1 cellular context compared by ENCODE assay signal in the genomic region with DNA sequence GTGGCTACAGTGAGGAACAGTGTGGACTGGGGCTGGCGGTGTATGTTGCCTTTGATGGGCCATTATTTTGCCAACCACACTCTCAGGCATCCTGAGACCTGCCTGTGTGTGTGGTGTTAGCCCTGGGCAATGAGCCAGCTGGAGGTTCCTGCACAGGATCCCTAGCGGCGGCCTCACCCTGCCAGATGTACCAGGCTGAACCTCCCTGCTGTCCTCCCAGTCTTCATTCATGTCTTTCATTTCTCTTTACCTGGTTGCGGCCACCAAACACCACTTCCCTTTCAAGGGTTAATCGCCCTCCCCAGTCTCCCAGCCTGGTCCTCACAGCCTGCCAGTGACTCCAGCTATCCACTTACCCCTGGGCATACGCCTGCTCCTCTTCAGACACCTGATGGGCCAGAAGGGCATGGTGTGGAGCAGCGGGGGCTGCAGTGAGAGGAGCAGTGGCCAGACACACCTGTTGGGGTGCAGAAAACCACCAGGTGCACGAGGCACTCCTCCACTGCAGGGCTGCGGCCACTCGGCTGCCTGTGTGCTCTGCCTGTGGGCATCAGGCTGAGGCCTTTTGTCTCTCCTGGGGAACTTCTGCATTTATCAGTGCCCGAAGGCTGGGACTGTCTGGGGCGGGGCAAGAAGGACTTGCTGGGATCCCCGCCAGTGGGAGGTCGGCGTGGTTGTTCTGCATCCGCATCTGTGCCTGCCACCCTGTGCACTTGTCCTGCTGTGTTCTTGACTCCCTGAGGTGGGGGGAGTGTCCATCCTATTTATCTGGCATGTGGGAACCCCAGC.
TF ChIP-seq lines count a peak whose summit lies in the region.

No MANE protein-coding gene starts in this region.

TF ChIP-seq in GM12878, 131 proteins besides CTCF, POLR2A, EP300 and RAD21 (continued from another document):
- TF ChIP-seq PML (IDR thresholded peaks at IDR 0.05; ENCODE audit: low read length) (no peak), RB1 (IDR thresholded peaks at IDR 0.05; ENCODE audit: borderline replicate concordance) (no peak), SP1 (IDR thresholded peaks at IDR 0.05; ENCODE audit: low read depth, low read length) (no peak), CBX5 (IDR thresholded peaks at IDR 0.05; ENCODE audit: low read depth) (no peak), SUPT20H (IDR thresholded peaks at IDR 0.05; ENCODE audit: borderline replicate concordance, control insufficient read depth, low read depth, low read length) (no peak), NFIC (IDR thresholded peaks at IDR 0.05; ENCODE audit: low read depth, low read length) (no peak), POU2F2 (IDR thresholded peaks at IDR 0.05; ENCODE audit: borderline replicate concordance, low read depth, low read length) (no peak), JUND (IDR thresholded peaks at IDR 0.05; ENCODE audit: low read depth, low read length) (no peak), ZNF207 (IDR thresholded peaks at IDR 0.05; ENCODE audit: borderline replicate concordance) (no peak), SREBF1 (IDR thresholded peaks at IDR 0.05; ENCODE audit: low read length) (no peak), ATF7 (IDR thresholded peaks at IDR 0.05; ENCODE audit: low read depth) (no peak), CHD1 (IDR thresholded peaks at IDR 0.05; ENCODE audit: low read depth, low read length) (no peak)
